In genomic region chr5:14483504-14484157, GRCh38 we compare ENCODE assay signal across 21 cellular contexts.
DNase-seq lines count a peak whose midpoint lies in the region; ATAC-seq, FAIRE-seq and TF ChIP-seq lines count a peak whose summit lies in the region.
"Had no signal": no experiment of that assay in that cellular context is flagged by ENCODE, and none has a peak within 500 bp of the region (broad histone marks: within the 10 kb centered on the region; RNA-seq: fewer than 3 reads in every experiment).

No MANE protein-coding gene starts in this region.

- no peak for TF ChIP-seq EP300 in A549 (IDR thresholded peaks at IDR 0.05)

- H3K9me3 Mint-ChIP-seq in HFFc6 (peaks cover 4% of the 10 kb centered on the region), osteocyte (ENCODE audit: unreplicated experiment) (no peaks in the 10 kb centered on the region)
- H3K9me3 Mint-ChIP-seq: brain; stimulated activated naive CD8-positive, alpha-beta T cell treated with anti-CD3 and anti-CD28 coated beads, Interleukin-15, Interleukin-2, amounts not matched to agents 100 ng/mL and 50 ng/mL, for 24 hours; T-helper 2 cell treated with Interferon-gamma antibody and Interleukin-4, amounts not matched to agents 5 μg/mL and 100 μg/mL, for 36 hours had no signal

- no peak overlapping the region for H3K4me3 ChIP-seq in A549
- H3K4me3 ChIP-seq: BLaER1 treated with 17β-estradiol and CSF1 and Interleukin-3, amounts not matched to agents 10 nM and 100 nM; prostate gland had no signal

- DNase-seq in A549 (ENCODE audit: low read depth in 1 of 2, low spot score in 1 of 2) (no peak), HFFc6 (no peak), left cardiac atrium (no peak), osteocyte (ENCODE audit: extremely low spot score, unreplicated experiment) (no peak), EL (no peak)
- DNase-seq in activated CD4-positive, alpha-beta T cell treated with anti-CD3 and anti-CD28 coated beads, Interleukin-2, amount 50 U/mL, for 48 hours = no peak
- DNase-seq: activated CD4-positive, alpha-beta T cell treated with anti-CD3 and anti-CD28 coated beads for 4 hours; activated CD8-positive, alpha-beta memory T cell treated with anti-CD3 and anti-CD28 coated beads, Interleukin-2, amount 10 ng/mL, durations not matched to agents 7 days and 5 days; activated naive CD4-positive, alpha-beta T cell treated with Interleukin-2 at 50 U/mL for 16 hours; Karpas-422; kidney glomerular epithelial cell; NCI-H1436; NCI-H748 treated with DMSO at 0.1 percent for 48 hours had no signal

- 97% methylated on average over 14 of the region's 16 CpGs for WGBS in A549 (ENCODE audit: missing lambda C conversion rate)

- H3K4me3 Mint-ChIP-seq in HFFc6 (peak overlapping the region; percentile 28; the same call in 1 of the 2 replicates), osteocyte (ENCODE audit: unreplicated experiment) (no peak overlapping the region)
- H3K4me3 Mint-ChIP-seq: activated CD8-positive, alpha-beta memory T cell treated with anti-CD3 and anti-CD28 coated beads, Interleukin-2, amount 10 ng/mL, durations not matched to agents 7 days and 5 days; brain; stimulated activated naive CD8-positive, alpha-beta T cell treated with anti-CD3 and anti-CD28 coated beads, Interleukin-15, Interleukin-2, amounts not matched to agents 100 ng/mL and 50 ng/mL, for 24 hours; T-helper 2 cell treated with Interferon-gamma antibody and Interleukin-4, amounts not matched to agents 5 μg/mL and 100 μg/mL, for 36 hours had no signal

- TF ChIP-seq RAD21 in A549 (conservative IDR thresholded peaks at IDR 0.05 in 1 of 2, IDR thresholded peaks at IDR 0.05 in 1 of 2) = no peak

- TF ChIP-seq CTCF in A549 (IDR thresholded peaks at IDR 0.05) (no peak), HFFc6 (IDR thresholded peaks at IDR 0.05) (no peak), osteocyte (IDR thresholded peaks at IDR 0.05) (no peak)

- no peak overlapping the region for H3K4me2 ChIP-seq in A549
- H3K4me2 ChIP-seq: BLaER1 treated with 17β-estradiol and CSF1 and Interleukin-3, amounts not matched to agents 10 nM and 100 nM had no signal

- CTCF ChIA-PET in A549 (lab: Yijun Ruan, JAX) = no interaction called here

- no peaks in the 10 kb centered on the region for H3K9me3 ChIP-seq in A549
- H3K9me3 ChIP-seq: prostate gland had no signal

- H3K36me3 Mint-ChIP-seq in HFFc6 (ENCODE audit: low read depth) (peaks cover 61% of the 10 kb centered on the region), osteocyte (ENCODE audit: unreplicated experiment) (peaks cover 60% of the 10 kb centered on the region)

- H3K27me3 Mint-ChIP-seq in HFFc6 (ENCODE audit: insufficient read depth) (peaks cover 39% of the 10 kb centered on the region), osteocyte (ENCODE audit: unreplicated experiment) (no peaks in the 10 kb centered on the region)
- H3K27me3 Mint-ChIP-seq: activated CD8-positive, alpha-beta memory T cell treated with anti-CD3 and anti-CD28 coated beads, Interleukin-2, amount 10 ng/mL, durations not matched to agents 7 days and 5 days; brain; stimulated activated naive CD8-positive, alpha-beta T cell treated with anti-CD3 and anti-CD28 coated beads, Interleukin-15, Interleukin-2, amounts not matched to agents 100 ng/mL and 50 ng/mL, for 24 hours had no signal

- no peak overlapping the region; the same call in 1 of the 2 replicates for H3K27ac Mint-ChIP-seq in HFFc6
- H3K27ac Mint-ChIP-seq in osteocyte (ENCODE audit: unreplicated experiment) = peak overlapping the region; percentile 38
- H3K27ac Mint-ChIP-seq: activated CD8-positive, alpha-beta memory T cell treated with anti-CD3 and anti-CD28 coated beads, Interleukin-2, amount 10 ng/mL, durations not matched to agents 7 days and 5 days; stimulated activated naive CD8-positive, alpha-beta T cell treated with anti-CD3 and anti-CD28 coated beads, Interleukin-15, Interleukin-2, amounts not matched to agents 100 ng/mL and 50 ng/mL, for 24 hours; T-helper 2 cell treated with Interferon-gamma antibody and Interleukin-4, amounts not matched to agents 5 μg/mL and 100 μg/mL, for 36 hours had no signal

- TF ChIP-seq POLR2A in A549 (IDR thresholded peaks at IDR 0.05; ENCODE audit: low read length) = no peak

- POLR2A ChIA-PET in A549 (lab: Yijun Ruan, JAX) = no interaction called here

- no peaks in the 10 kb centered on the region for H3K4me1 Mint-ChIP-seq in HFFc6 (ENCODE audit: low read depth)
- no peaks in the 10 kb centered on the region for H3K4me1 Mint-ChIP-seq in osteocyte (ENCODE audit: unreplicated experiment)
- H3K4me1 Mint-ChIP-seq: brain had no signal

- no peaks in the 10 kb centered on the region for H3K4me1 ChIP-seq in A549
- H3K4me1 ChIP-seq: prostate gland had no signal

- ATAC-seq in A549 = peak; percentile 28 to 33; a peak in 3 of 6 replicates
- ATAC-seq in left cardiac atrium = peak; percentile 19 to 28
- ATAC-seq in GM19455 (IDR thresholded peaks at IDR 0.05; ENCODE audit: unreplicated experiment) = no peak
- ATAC-seq: activated CD8-positive, alpha-beta memory T cell treated with anti-CD3 and anti-CD28 coated beads, Interleukin-2, amount 10 ng/mL, durations not matched to agents 7 days and 5 days had no signal

- H3K27ac ChIP-seq in A549 = no peak overlapping the region
- H3K27ac ChIP-seq: BLaER1 treated with 17β-estradiol and CSF1 and Interleukin-3, amounts not matched to agents 10 nM and 100 nM; prostate gland had no signal

- no peak for FAIRE-seq in A549 (lab: Jason Lieb, UNC)
- FAIRE-seq: G401.6, GM19239 had no signal

- intact Hi-C loops in left cardiac atrium (cut with DNase I) = no loop called here

TF ChIP-seq in A549, 52 proteins besides CTCF, POLR2A, EP300 and RAD21:
- no peak for TF ChIP-seq EHMT2 (IDR thresholded peaks at IDR 0.05; ENCODE audit: low read depth)
- TF ChIP-seq HDAC2 (IDR thresholded peaks at IDR 0.05) = no peak
- TF ChIP-seq NPAS2 (CRISPR knock-in tag; IDR thresholded peaks at IDR 0.05; ENCODE audit: borderline replicate concordance) = no peak
- no peak for TF ChIP-seq ZSCAN20 (CRISPR knock-in tag; IDR thresholded peaks at IDR 0.05)
- TF ChIP-seq KDM5A (IDR thresholded peaks at IDR 0.05) = no peak
- no peak for TF ChIP-seq SREBF2 (IDR thresholded peaks at IDR 0.05)
- TF ChIP-seq, protein P1, sequence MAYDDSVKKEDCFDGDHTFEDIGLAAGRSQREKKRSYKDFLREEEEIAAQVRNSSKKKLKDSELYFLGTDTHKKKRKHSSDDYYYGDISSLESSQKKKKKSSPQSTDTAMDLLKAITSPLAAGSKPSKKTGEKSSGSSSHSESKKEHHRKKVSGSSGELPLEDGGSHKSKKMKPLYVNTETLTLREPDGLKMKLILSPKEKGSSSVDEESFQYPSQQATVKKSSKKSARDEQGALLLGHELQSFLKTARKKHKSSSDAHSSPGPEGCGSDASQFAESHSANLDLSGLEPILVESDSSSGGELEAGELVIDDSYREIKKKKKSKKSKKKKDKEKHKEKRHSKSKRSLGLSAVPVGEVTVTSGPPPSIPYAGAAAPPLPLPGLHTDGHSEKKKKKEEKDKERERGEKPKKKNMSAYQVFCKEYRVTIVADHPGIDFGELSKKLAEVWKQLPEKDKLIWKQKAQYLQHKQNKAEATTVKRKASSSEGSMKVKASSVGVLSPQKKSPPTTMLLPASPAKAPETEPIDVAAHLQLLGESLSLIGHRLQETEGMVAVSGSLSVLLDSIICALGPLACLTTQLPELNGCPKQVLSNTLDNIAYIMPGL (CRISPR knock-in tag; IDR thresholded peaks at IDR 0.05; ENCODE audit: borderline replicate concordance) = no peak
